Comparison of ENCODE assay signal across 1 cellular context in the genomic region with DNA sequence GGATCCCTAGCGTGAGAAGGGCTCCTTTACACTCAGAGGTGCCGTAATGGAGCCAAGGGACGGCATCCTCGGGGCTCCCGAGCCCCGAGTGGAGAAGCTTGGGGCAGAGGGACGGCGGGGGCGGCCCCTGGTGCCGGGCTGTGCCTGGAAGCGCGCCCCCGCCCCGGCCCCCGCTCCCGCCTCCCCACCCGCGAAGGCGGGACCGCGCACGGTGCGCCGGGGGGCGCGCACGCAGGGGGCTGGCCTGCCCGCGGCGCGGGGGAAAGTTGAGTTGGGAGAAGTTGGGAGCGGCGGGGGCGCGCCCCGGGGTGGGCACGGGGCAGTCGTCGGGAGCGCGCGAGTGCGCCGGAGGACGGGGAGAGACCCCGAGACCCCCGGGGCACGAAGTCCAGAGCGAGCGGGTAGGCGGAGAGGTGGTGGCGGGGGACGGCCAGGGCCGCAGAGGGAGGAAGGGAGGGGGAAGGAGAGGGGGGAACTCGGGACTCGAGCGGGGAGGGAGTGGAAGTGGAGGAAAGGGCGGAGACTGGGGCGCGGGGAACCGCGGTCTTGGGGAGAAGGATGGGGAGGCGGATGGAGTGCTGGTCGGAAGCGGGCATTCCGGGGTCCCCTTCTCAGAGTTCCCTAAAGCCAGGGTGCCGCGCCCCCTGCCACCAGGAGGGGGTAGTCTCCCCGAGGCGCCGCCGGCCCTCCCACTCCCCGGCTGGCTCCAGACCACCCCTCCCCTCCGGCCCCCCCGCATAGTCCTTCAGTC.
A peak's percentile ranks its signal among the peaks of the same experiment; 100 is the strongest.
TF ChIP-seq lines count a peak whose summit lies in the region.

A gene with protein sequence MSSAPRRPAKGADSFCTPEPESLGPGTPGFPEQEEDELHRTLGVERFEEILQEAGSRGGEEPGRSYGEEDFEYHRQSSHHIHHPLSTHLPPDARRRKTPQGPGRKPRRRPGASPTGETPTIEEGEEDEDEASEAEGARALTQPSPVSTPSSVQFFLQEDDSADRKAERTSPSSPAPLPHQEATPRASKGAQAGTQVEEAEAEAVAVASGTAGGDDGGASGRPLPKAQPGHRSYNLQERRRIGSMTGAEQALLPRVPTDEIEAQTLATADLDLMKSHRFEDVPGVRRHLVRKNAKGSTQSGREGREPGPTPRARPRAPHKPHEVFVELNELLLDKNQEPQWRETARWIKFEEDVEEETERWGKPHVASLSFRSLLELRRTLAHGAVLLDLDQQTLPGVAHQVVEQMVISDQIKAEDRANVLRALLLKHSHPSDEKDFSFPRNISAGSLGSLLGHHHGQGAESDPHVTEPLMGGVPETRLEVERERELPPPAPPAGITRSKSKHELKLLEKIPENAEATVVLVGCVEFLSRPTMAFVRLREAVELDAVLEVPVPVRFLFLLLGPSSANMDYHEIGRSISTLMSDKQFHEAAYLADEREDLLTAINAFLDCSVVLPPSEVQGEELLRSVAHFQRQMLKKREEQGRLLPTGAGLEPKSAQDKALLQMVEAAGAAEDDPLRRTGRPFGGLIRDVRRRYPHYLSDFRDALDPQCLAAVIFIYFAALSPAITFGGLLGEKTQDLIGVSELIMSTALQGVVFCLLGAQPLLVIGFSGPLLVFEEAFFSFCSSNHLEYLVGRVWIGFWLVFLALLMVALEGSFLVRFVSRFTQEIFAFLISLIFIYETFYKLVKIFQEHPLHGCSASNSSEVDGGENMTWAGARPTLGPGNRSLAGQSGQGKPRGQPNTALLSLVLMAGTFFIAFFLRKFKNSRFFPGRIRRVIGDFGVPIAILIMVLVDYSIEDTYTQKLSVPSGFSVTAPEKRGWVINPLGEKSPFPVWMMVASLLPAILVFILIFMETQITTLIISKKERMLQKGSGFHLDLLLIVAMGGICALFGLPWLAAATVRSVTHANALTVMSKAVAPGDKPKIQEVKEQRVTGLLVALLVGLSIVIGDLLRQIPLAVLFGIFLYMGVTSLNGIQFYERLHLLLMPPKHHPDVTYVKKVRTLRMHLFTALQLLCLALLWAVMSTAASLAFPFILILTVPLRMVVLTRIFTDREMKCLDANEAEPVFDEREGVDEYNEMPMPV (plus strand): TSS at position 228 of the 751 bp plus-strand sequence. CDS start 2,399 bp downstream, outside the sequence.

TF ChIP-seq in A549, 52 proteins besides CTCF, POLR2A, EP300 and RAD21:
- TF ChIP-seq SREBF2 (IDR thresholded peaks at IDR 0.05) (no peak), SMC3 (IDR thresholded peaks at IDR 0.05) (0 out of 3 replicates have a peak, but pooled peaks have one; percentile 14), TP53 (CRISPR knock-in tag; IDR thresholded peaks at IDR 0.05) (no peak), MYC (IDR thresholded peaks at IDR 0.05; ENCODE audit: borderline replicate concordance, low read length) (no peak), CHD2 (IDR thresholded peaks at IDR 0.05; ENCODE audit: low read length, partially characterized antibody) (no peak), POLR2AphosphoS2 (conservative IDR thresholded peaks at IDR 0.05; ENCODE audit: low read length) (no peak), PHF8 (IDR thresholded peaks at IDR 0.05; ENCODE audit: borderline replicate concordance, low read depth) (peak; percentile 35; the same call in 1 of the 2 replicates), ESRRA (IDR thresholded peaks at IDR 0.05; ENCODE audit: borderline replicate concordance, low read length) (no peak), JUN (IDR thresholded peaks at IDR 0.05) (peak in 1 of 2 experiments; percentile 85; a peak in 3 of 5 replicates), MAZ (IDR thresholded peaks at IDR 0.05; ENCODE audit: borderline replicate concordance, low read depth, low read length) (peak; percentile 97), BHLHE40 (IDR thresholded peaks at IDR 0.05; ENCODE audit: low read depth, low read length) (no peak), NPAS2 (CRISPR knock-in tag; IDR thresholded peaks at IDR 0.05; ENCODE audit: borderline replicate concordance) (no peak)
- TF ChIP-seq, protein P1, sequence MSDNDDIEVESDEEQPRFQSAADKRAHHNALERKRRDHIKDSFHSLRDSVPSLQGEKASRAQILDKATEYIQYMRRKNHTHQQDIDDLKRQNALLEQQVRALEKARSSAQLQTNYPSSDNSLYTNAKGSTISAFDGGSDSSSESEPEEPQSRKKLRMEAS (IDR thresholded peaks at IDR 0.05): no peak
- TF ChIP-seq, protein P2, sequence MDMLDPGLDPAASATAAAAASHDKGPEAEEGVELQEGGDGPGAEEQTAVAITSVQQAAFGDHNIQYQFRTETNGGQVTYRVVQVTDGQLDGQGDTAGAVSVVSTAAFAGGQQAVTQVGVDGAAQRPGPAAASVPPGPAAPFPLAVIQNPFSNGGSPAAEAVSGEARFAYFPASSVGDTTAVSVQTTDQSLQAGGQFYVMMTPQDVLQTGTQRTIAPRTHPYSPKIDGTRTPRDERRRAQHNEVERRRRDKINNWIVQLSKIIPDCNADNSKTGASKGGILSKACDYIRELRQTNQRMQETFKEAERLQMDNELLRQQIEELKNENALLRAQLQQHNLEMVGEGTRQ (IDR thresholded peaks at IDR 0.05): no peak
- TF ChIP-seq, protein P3, sequence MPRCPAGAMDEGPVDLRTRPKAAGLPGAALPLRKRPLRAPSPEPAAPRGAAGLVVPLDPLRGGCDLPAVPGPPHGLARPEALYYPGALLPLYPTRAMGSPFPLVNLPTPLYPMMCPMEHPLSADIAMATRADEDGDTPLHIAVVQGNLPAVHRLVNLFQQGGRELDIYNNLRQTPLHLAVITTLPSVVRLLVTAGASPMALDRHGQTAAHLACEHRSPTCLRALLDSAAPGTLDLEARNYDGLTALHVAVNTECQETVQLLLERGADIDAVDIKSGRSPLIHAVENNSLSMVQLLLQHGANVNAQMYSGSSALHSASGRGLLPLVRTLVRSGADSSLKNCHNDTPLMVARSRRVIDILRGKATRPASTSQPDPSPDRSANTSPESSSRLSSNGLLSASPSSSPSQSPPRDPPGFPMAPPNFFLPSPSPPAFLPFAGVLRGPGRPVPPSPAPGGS (IDR thresholded peaks at IDR 0.05): 0 out of 3 replicates have a peak, but pooled peaks have one; percentile 18
